ENCODE assay signal across 16 cellular contexts in genomic region chrX:20015945-20016617, GRCh38.
"Had no signal": no experiment of that assay in that cellular context is flagged by ENCODE, and none has a peak within 500 bp of the region (broad histone marks: within the 10 kb centered on the region; RNA-seq: fewer than 3 reads in every experiment).

No MANE protein-coding gene starts in this region.

- H3K4me3 ChIP-seq: colonic mucosa, heart right ventricle, left lung, neural progenitor cell, tibial nerve had no signal

- ATAC-seq: activated CD4-positive, alpha-beta T cell treated with anti-CD3 and anti-CD28 coated beads for 36 hours; heart right ventricle; left lung; stimulated activated naive CD8-positive, alpha-beta T cell treated with anti-CD3 and anti-CD28 coated beads, Interleukin-15, Interleukin-2, amounts not matched to agents 100 U/mL and 50 U/mL, for 24 hours; WTC11 had no signal

- DNase-seq: activated CD4-positive, alpha-beta memory T cell treated with anti-CD3 and anti-CD28 coated beads for 36 hours; activated CD4-positive, alpha-beta T cell treated with anti-CD3 and anti-CD28 coated beads for 36 hours; activated naive CD4-positive, alpha-beta T cell; activated naive CD8-positive, alpha-beta T cell treated with anti-CD3 and anti-CD28 coated beads for 36 hours; aorta; colonic mucosa; heart right ventricle; left lung; stimulated activated CD4-positive, alpha-beta T cell treated with anti-CD3 and anti-CD28 coated beads, Interleukin-12 subunit alpha, Interleukin-12 subunit beta, amount 100 ng/mL, for 4 hours; stimulated activated CD4-positive, alpha-beta T cell treated with anti-CD3 and anti-CD28 coated beads, Interleukin-2, amount 100 ng/mL, for 24 hours; stimulated activated naive CD8-positive, alpha-beta T cell treated with anti-CD3 and anti-CD28 coated beads, Interleukin-15, Interleukin-2, amounts not matched to agents 100 U/mL and 50 U/mL, for 24 hours had no signal

- H3K27ac ChIP-seq: colonic mucosa, heart right ventricle, left lung, neural progenitor cell, tibial nerve had no signal

- FAIRE-seq: TTC549, urothelium cell line had no signal
